Comparison of ENCODE assay signal across 14 cellular contexts in the genomic region with DNA sequence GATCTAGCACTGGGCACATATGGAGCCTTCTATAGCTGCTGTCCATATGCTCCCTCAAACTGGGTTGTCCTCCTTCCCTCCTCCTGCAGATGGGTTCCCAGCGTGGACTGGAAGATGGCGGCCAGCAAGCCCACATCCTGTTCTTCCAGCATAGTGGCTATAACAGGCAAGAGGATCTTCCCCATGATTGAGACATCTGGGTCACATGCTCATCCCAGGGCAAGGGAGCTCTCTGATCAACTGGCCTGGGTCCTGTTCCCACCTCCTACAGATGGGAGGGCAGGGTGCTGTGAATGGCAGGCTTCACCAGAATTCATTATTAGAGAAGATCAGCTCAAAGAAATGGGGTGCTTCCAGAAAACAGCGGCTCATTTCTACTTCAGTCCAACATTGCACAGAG.
"Had no signal": no experiment of that assay in that cellular context is flagged by ENCODE, and none has a peak within 500 bp of the region (broad histone marks: within the 10 kb centered on the region; RNA-seq: fewer than 3 reads in every experiment).

No MANE protein-coding gene starts in this region.

- H3K4me3 ChIP-seq: pancreas, spleen had no signal

- H3K36me3 ChIP-seq: pancreas, spleen had no signal

- H3K27me3 ChIP-seq: pancreas, spleen had no signal

- H3K27ac ChIP-seq: spleen had no signal

- ATAC-seq: natural killer cell treated with Interleukin-12 subunit alpha and Interleukin-12 subunit beta and Interleukin-15 and Interleukin-18, amount 100 ng/mL, for 72 hours had no signal

- DNase-seq: activated CD4-positive, alpha-beta T cell treated with anti-CD3 and anti-CD28 coated beads for 1 hour; activated gamma-delta T cell treated with Interleukin-2 at 50 U/mL for 16 hours; activated T-cell treated with anti-CD3 and anti-CD28 coated beads, Interleukin-2, amount 50 U/mL, for 1 hour; anterior cingulate cortex; effector memory CD4-positive, alpha-beta T cell; hippocampal formation; kidney glomerular epithelial cell; left ventricle myocardium superior; mammary epithelial cell; pancreas; spleen; stimulated activated CD4-positive, alpha-beta T cell treated with anti-CD3 and anti-CD28 coated beads, Interleukin-4, amount 100 ng/mL, for 1 hour; stimulated activated naive CD4-positive, alpha-beta T cell treated with Interleukin-2 at 50 U/mL for 16 hours had no signal

- H3K9me3 ChIP-seq: pancreas had no signal

- H3K4me1 ChIP-seq: spleen had no signal
